In the genomic region with DNA sequence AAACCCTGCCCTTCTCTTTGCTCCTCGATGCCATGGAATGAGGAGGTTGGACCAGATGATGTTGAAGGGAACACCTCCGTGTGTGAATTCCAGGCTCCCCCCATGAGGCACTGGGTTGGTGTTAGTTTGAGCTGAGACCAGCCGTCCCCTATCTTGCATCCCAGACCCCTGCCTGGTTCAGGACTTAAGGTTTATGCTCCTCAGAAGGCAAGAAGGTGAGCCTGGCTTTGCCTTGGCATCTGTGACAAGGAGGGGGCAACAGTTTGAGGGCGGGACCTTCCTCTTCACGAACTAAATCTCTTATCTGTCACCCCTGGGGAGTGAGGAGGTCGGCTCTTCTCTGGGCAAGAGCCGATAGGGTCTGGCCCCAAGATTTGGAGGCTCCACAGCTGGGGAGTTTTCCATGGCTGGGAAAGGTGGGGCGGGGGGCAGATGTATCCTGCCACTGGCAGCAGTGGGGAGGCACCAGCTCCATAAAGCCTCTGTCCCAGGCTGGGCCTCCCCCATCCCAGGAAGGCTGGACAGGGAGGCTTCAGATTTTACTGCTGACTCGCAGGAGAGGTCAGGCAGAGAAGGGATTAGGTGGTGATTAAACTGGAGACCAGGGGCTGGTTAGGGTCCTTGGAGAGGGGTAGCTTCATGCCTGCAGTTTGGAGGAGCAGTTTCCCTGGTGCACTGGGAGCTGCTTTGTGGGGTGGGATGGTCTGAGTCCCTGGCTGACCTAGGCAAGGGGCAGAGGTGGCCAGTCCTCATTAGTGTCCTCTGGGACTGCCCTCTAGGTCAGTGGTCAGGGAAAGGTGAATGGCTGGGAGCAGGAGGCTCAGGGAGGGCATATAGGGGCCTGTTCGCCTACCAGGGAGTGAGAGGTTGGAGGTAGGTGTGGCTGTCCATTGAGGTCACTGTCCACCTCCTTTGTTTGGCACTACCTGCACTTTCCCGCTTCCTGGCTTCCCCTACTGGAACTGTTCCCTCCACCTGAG, we compare ENCODE assay signal across 8 cellular contexts. TPM values are rescaled to one million over a fixed set of nuclear protein-coding genes. Genes with fewer than 3 reads are reported as not detected.
A peak's percentile ranks its signal among the peaks of the same experiment; 100 is the strongest.
DNase-seq lines count a peak whose midpoint lies in the region; TF ChIP-seq lines count a peak whose summit lies in the region.

No MANE protein-coding gene starts in this region.

- peak overlapping the region; percentile 25 to 87 (median 81) for H3K27ac Mint-ChIP-seq in brain

- H3K4me3 Mint-ChIP-seq in brain, result peak overlapping the region; percentile 81 to 94 (median 91)

- H3K27me3 Mint-ChIP-seq in brain, result peaks cover 3% of the 10 kb centered on the region

- no peak for TF ChIP-seq EP300 in transverse colon (IDR thresholded peaks at IDR 0.05; ENCODE audit: low read depth)

- TF ChIP-seq CTCF in brain (conservative IDR thresholded peaks at IDR 0.05), result no peak
- TF ChIP-seq CTCF in liver (IDR thresholded peaks at IDR 0.05; ENCODE audit: low read depth, low read length, missing input control), result no peak
- TF ChIP-seq CTCF in transverse colon (IDR thresholded peaks at IDR 0.05), result no peak

- in situ Hi-C loops in transverse colon (cut with MboI; ENCODE audit: low pct_ligation_motif_present in 1 of 4, low pct_unique_long_range_greater_than_20kb in 1 of 4, low sequenced_read_pairs in 3 of 4), result loop anchor here (10.0 to 25.0 kb wide), 4 partner anchors 89 to 286 kb away; partner anchors contain the start of genes CASTOR1 (in 1 of the 4) and OSM (in 1 of the 4)

- TF ChIP-seq RAD21 in liver (IDR thresholded peaks at IDR 0.05), result peak; percentile 27 to 60

- no peak for TF ChIP-seq POLR2A in transverse colon (IDR thresholded peaks at IDR 0.05)

- no peaks in the 10 kb centered on the region for H3K9me3 ChIP-seq in liver (ENCODE audit: control insufficient read depth in 4 of 4, low read length in 3 of 4)
- no peaks in the 10 kb centered on the region for H3K9me3 ChIP-seq in transverse colon

- H3K9me3 Mint-ChIP-seq in brain, result no peaks in the 10 kb centered on the region

- H3K27ac ChIP-seq in liver (ENCODE audit: low read depth in 1 of 2, low read length in 2 of 2), result peak overlapping the region; percentile 78 to 85
- peak overlapping the region in 3 of 4 donors; percentile 35 to 57 (median 38) for H3K27ac ChIP-seq in transverse colon

- peak; percentile 65 for DNase-seq in activated CD8-positive, alpha-beta memory T cell treated with anti-CD3 and anti-CD28 coated beads for 24 hours
- DNase-seq in activated CD8-positive, alpha-beta memory T cell treated with anti-CD3 and anti-CD28 coated beads, Interleukin-2, amount 50 U/mL, for 4 hours, result no peak
- no peak for DNase-seq in transverse colon
- DNase-seq in NCI-H1436 treated with DMSO at 0.1 percent for 48 hours (lab: John Stamatoyannopoulos, UW), result no peak
- no peak for DNase-seq in iPS-NIHi11 (ENCODE audit: low spot score)
- no peak for DNase-seq in COR-L47 (lab: John Stamatoyannopoulos, UW)

- peaks cover 3 to 71% (median 60%) of the 10 kb centered on the region in 4 donors for H3K4me1 ChIP-seq in liver (ENCODE audit: control insufficient read depth in 4 of 4, insufficient read depth in 4 of 4, low read length in 3 of 4)
- peaks cover 3 to 24% (median 17%) of the 10 kb centered on the region in 4 donors for H3K4me1 ChIP-seq in transverse colon

- H3K4me1 Mint-ChIP-seq in brain, result peaks cover 58% of the 10 kb centered on the region

- 13% methylated on average over 11 of the region's 11 CpGs for WGBS in liver
- 36% methylated on average over 11 of the region's 11 CpGs; no CpG with 5 or more reads in 1 of the 2 donors for WGBS in transverse colon (ENCODE audit: low coverage in 1 of 2), 2 donors

- peaks cover 7% of the 10 kb centered on the region for H3K36me3 Mint-ChIP-seq in brain

- H3K36me3 ChIP-seq in liver (ENCODE audit: control insufficient read depth in 4 of 4, insufficient read depth in 3 of 4, low read depth in 1 of 4, low read length in 3 of 4) (peaks cover 0 to 5% (median 0%) of the 10 kb centered on the region in 4 donors), transverse colon (no peaks in the 10 kb centered on the region)

- intact Hi-C loops in transverse colon (cut with DNase I; ENCODE audit: low total_unique reads), result no loop called here

- peak overlapping the region; percentile 68 to 77 for H3K9ac ChIP-seq in liver (ENCODE audit: low read depth in 1 of 2, low read length in 2 of 2)

- H3K4me3 ChIP-seq in liver (ENCODE audit: low read depth in 1 of 3, low read length in 3 of 3) (peak overlapping the region; percentile 83 to 88 (median 87)), transverse colon (peak overlapping the region; percentile 45 to 61 (median 50))

- H3K27me3 ChIP-seq in liver (ENCODE audit: control insufficient read depth in 4 of 4, insufficient read depth in 4 of 4, low read length in 3 of 4) (no peaks in the 10 kb centered on the region), transverse colon (peaks cover 16% of the 10 kb centered on the region)

TF ChIP-seq in liver, 16 proteins besides CTCF, POLR2A, EP300 and RAD21 (continues in another document):
- TF ChIP-seq HNF4A (conservative IDR thresholded peaks at IDR 0.05), result peak; percentile 99
- TF ChIP-seq TAF1 (conservative IDR thresholded peaks at IDR 0.05), result peak; percentile 49
- peak in 1 of 2 donors; percentile 41 for TF ChIP-seq EGR1 (IDR thresholded peaks at IDR 0.05; ENCODE audit: low read depth in 2 of 2)
- peak; percentile 97 for TF ChIP-seq HNF4G (IDR thresholded peaks at IDR 0.05)
- peak; percentile 93 for TF ChIP-seq SP1 (IDR thresholded peaks at IDR 0.05)
- peak; percentile 83 for TF ChIP-seq YY1 (IDR thresholded peaks at IDR 0.05)
- TF ChIP-seq FOXA1 (IDR thresholded peaks at IDR 0.05), result peak; percentile 46
- TF ChIP-seq JUND (IDR thresholded peaks at IDR 0.05), result peak in 1 of 2 donors; percentile 83
- TF ChIP-seq NR2F2 (IDR thresholded peaks at IDR 0.05), result peak; percentile 98
- no peak for TF ChIP-seq FOXA2 (IDR thresholded peaks at IDR 0.05)
- TF ChIP-seq GABPA (IDR thresholded peaks at IDR 0.05 in 1 of 2, conservative IDR thresholded peaks at IDR 0.05 in 1 of 2), result no peak
- peak; percentile 100 for TF ChIP-seq RXRA (IDR thresholded peaks at IDR 0.05)
- TF ChIP-seq, protein P1, sequence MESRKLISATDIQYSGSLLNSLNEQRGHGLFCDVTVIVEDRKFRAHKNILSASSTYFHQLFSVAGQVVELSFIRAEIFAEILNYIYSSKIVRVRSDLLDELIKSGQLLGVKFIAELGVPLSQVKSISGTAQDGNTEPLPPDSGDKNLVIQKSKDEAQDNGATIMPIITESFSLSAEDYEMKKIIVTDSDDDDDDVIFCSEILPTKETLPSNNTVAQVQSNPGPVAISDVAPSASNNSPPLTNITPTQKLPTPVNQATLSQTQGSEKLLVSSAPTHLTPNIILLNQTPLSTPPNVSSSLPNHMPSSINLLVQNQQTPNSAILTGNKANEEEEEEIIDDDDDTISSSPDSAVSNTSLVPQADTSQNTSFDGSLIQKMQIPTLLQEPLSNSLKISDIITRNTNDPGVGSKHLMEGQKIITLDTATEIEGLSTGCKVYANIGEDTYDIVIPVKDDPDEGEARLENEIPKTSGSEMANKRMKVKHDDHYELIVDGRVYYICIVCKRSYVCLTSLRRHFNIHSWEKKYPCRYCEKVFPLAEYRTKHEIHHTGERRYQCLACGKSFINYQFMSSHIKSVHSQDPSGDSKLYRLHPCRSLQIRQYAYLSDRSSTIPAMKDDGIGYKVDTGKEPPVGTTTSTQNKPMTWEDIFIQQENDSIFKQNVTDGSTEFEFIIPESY (IDR thresholded peaks at IDR 0.05), result peak; percentile 71
- TF ChIP-seq, protein P2, sequence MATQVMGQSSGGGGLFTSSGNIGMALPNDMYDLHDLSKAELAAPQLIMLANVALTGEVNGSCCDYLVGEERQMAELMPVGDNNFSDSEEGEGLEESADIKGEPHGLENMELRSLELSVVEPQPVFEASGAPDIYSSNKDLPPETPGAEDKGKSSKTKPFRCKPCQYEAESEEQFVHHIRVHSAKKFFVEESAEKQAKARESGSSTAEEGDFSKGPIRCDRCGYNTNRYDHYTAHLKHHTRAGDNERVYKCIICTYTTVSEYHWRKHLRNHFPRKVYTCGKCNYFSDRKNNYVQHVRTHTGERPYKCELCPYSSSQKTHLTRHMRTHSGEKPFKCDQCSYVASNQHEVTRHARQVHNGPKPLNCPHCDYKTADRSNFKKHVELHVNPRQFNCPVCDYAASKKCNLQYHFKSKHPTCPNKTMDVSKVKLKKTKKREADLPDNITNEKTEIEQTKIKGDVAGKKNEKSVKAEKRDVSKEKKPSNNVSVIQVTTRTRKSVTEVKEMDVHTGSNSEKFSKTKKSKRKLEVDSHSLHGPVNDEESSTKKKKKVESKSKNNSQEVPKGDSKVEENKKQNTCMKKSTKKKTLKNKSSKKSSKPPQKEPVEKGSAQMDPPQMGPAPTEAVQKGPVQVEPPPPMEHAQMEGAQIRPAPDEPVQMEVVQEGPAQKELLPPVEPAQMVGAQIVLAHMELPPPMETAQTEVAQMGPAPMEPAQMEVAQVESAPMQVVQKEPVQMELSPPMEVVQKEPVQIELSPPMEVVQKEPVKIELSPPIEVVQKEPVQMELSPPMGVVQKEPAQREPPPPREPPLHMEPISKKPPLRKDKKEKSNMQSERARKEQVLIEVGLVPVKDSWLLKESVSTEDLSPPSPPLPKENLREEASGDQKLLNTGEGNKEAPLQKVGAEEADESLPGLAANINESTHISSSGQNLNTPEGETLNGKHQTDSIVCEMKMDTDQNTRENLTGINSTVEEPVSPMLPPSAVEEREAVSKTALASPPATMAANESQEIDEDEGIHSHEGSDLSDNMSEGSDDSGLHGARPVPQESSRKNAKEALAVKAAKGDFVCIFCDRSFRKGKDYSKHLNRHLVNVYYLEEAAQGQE (IDR thresholded peaks at IDR 0.05), result peak; percentile 78

RNA-seq across cellular contexts. Expression of gene SEC14L2, which starts 1.1 kb away (rescaled TPM):
- polyA plus RNA-seq in brain (ENCODE audit: insufficient read depth, low read depth, low replicate concordance), result 25.3 TPM
- 100 to 1,000 TPM in 1 of 2 donors, 1 to 10 TPM in 1; 6.5 to 110 TPM for total RNA-seq in liver
- polyA plus RNA-seq in liver, result 10 to 100 TPM; 27.6 to 71.6 TPM
- total RNA-seq in transverse colon, result 1 to 10 TPM in 3 of 4 donors, not detected in 1; 2.2 to 5.5 (median 4.5) TPM

RNA-seq across cellular contexts. Expression of gene RNF215, which starts 10.7 kb away (rescaled TPM):
- 8.0 TPM for polyA plus RNA-seq in brain (ENCODE audit: insufficient read depth, low read depth, low replicate concordance)
- total RNA-seq in liver, result 1 to 10 TPM; 7.2 to 7.3 TPM
- polyA plus RNA-seq in liver, result 1 to 10 TPM in 1 of 2 donors, under 1 TPM in 1; 0.71 to 4.4 TPM
- 10 to 100 TPM in 2 of 4 donors, 1 to 10 TPM in 2; 3.2 to 65.5 (median 9.8) TPM for total RNA-seq in transverse colon

RNA-seq across cellular contexts. Expression of gene MTFP1, which starts 27.6 kb away (rescaled TPM):
- polyA plus RNA-seq in brain (ENCODE audit: insufficient read depth, low read depth, low replicate concordance) (10.5 TPM), liver (10 to 100 TPM in 1 of 2 donors, 1 to 10 TPM in 1; 8.2 to 20.2 TPM)
- total RNA-seq in liver (1 to 10 TPM; 6.8 to 9.5 TPM), transverse colon (10 to 100 TPM in 3 of 4 donors, 1 to 10 TPM in 1; 2.0 to 48.6 (median 21.4) TPM)

RNA-seq across cellular contexts. Expression of gene CCDC157, which starts 41.1 kb away (rescaled TPM):
- 5.1 TPM for polyA plus RNA-seq in brain (ENCODE audit: insufficient read depth, low read depth, low replicate concordance)
- total RNA-seq in liver, result 1 to 10 TPM; 1.3 to 1.4 TPM
- under 1 TPM; 0.53 to 0.69 TPM for polyA plus RNA-seq in liver
- total RNA-seq in transverse colon, result 1 to 10 TPM; 1.4 to 5.2 (median 3.3) TPM

RNA-seq across cellular contexts. Expression of gene SF3A1, which starts 41.3 kb away (rescaled TPM):
- polyA plus RNA-seq in brain (ENCODE audit: insufficient read depth, low read depth, low replicate concordance) (205 TPM), liver (10 to 100 TPM; 22.7 to 25.0 TPM)
- total RNA-seq in liver (10 to 100 TPM; 19.6 to 41.6 TPM), transverse colon (100 to 1,000 TPM in 2 of 4 donors, 10 to 100 TPM in 2; 73.2 to 664 (median 99.3) TPM)
